ENCODE assay signal across 8 cellular contexts in the genomic region with DNA sequence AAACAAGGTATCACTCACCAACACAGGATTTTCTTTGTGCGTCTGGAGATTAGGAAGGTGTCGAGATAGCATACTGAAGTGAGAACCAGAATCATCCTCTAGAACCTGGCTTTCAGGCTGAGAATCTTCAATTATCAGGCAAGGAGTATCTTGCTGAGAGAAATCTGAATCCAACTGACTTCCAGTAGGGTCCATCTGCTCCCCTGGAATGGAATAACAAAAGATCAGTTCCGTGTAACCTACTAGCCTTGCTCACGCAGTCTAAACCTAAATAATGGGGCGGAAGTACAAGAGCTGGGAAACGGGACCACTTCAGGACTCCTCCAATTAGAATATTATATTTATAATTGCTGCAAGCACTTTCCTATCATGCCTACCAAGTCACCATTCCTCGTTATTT. TPM values are rescaled to one million over a fixed set of nuclear protein-coding genes. Genes with fewer than 3 reads are reported as not detected.
A peak's percentile ranks its signal among the peaks of the same experiment; 100 is the strongest.
DNase-seq lines count a peak whose midpoint lies in the region; ATAC-seq and TF ChIP-seq lines count a peak whose summit lies in the region.

No MANE protein-coding gene starts in this region.

- H3K9me3 ChIP-seq in H9 (ENCODE audit: control insufficient read depth, low read depth, low read length) (no peaks in the 10 kb centered on the region), SJSA1 (replicated peaks) (no peaks in the 10 kb centered on the region), sigmoid colon (no peaks in the 10 kb centered on the region)

- H4K5ac ChIP-seq in H9 (ENCODE audit: insufficient read length, low read depth, low read length): no peak overlapping the region

- H2BK5ac ChIP-seq in H9 (ENCODE audit: insufficient read length, low read length): no peak overlapping the region

- peak overlapping the region; percentile 98 to 99 for H3K4me3 Mint-ChIP-seq in H9

- H3K36me3 ChIP-seq in SJSA1 (peaks cover 40% of the 10 kb centered on the region), sigmoid colon (peaks cover 0 to 28% (median 0%) of the 10 kb centered on the region in 4 donors)

- no peak for ATAC-seq in GM21529 (IDR thresholded peaks at IDR 0.05; ENCODE audit: unreplicated experiment)

- TF ChIP-seq POLR2A in sigmoid colon (IDR thresholded peaks at IDR 0.05): no peak

- H3K79me2 ChIP-seq in H9 (ENCODE audit: insufficient read depth, low read length): no peaks in the 10 kb centered on the region; the same call in 1 of the 2 replicates

- peak overlapping the region; percentile 99 to 100 (median 100) for H3K27ac Mint-ChIP-seq in H9

- peak overlapping the region; percentile 76 for H3K4me2 ChIP-seq in H9 (ENCODE audit: insufficient read depth, insufficient read length, low read length)

- H3K79me1 ChIP-seq in H9 (ENCODE audit: insufficient read depth, low read depth, low read length, poor library complexity, severe bottlenecking): no peaks in the 10 kb centered on the region

- H4K8ac ChIP-seq in H9 (replicated peaks; ENCODE audit: insufficient read length, low read depth, low read length): no peak overlapping the region

- no peak overlapping the region for H3K18ac ChIP-seq in H9 (ENCODE audit: insufficient read length, low read depth, low read length)

- H2AK5ac ChIP-seq in H9 (ENCODE audit: insufficient read length, low read length): no peak overlapping the region

- CTCF ChIA-PET in HEK293T (lab: Yijun Ruan, JAX): interaction anchor here (1.8 kb wide), 1 partner anchor 22 kb away, joined by 6 read pairs; no protein-coding TSS in a partner anchor

- POLR2A ChIA-PET in HEK293T (lab: Yijun Ruan, JAX): interaction anchor here (1.0 to 3.1 kb wide), 4 partner anchors 14 to 39 kb away, joined by 3 to 33 read pairs (median 4); partner anchors contain the start of gene MAP1A

- H2BK15ac ChIP-seq in H9 (ENCODE audit: low read depth, low read length): no peak overlapping the region

- H3K4me3 ChIP-seq in SJSA1 (peak overlapping the region; percentile 77), fibroblast of pulmonary artery (replicated peaks; ENCODE audit: low read depth, low read length) (peak overlapping the region; percentile 93), sigmoid colon (peak overlapping the region; percentile 58 to 95 (median 92))

- H2BK120ac ChIP-seq in H9 (ENCODE audit: low read depth, low read length, poor library complexity, severe bottlenecking): no peak overlapping the region

- H3K14ac ChIP-seq in H9 (ENCODE audit: insufficient read depth, low read length): no peak overlapping the region

- H3T11ph ChIP-seq in H9 (ENCODE audit: low read length): no peak overlapping the region

- no peak overlapping the region for H3K23ac ChIP-seq in H9 (ENCODE audit: insufficient read length, low read depth, low read length)

- no CpG with 5 or more reads among the region's 7 CpGs for WGBS in H9 (ENCODE audit: extremely low coverage, insufficient read length, low lambda C conversion rate)
- WGBS in sigmoid colon, 2 donors: 21 to 24% methylated on average over 7 of the region's 7 CpGs

- TF ChIP-seq EP300 in sigmoid colon (IDR thresholded peaks at IDR 0.05): no peak

- H3K4ac ChIP-seq in H9 (ENCODE audit: low read depth, low read length): no peak overlapping the region

- H2BK12ac ChIP-seq in H9 (ENCODE audit: insufficient read length, low read depth, low read length): no peak overlapping the region

- H2AFZ ChIP-seq in H9 (ENCODE audit: low read length): no peak overlapping the region

- peak overlapping the region; percentile 78 for H3K9ac ChIP-seq in H9 (ENCODE audit: extremely low read depth, insufficient read length, low read length)

- H3K9me3 Mint-ChIP-seq in H9: no peaks in the 10 kb centered on the region

- H4K91ac ChIP-seq in H9 (ENCODE audit: insufficient read length, low read depth, low read length): no peak overlapping the region

- H3K27me3 ChIP-seq in H9 (ENCODE audit: insufficient read depth, low read length) (no peaks in the 10 kb centered on the region), SJSA1 (replicated peaks) (no peaks in the 10 kb centered on the region), sigmoid colon (no peaks in the 10 kb centered on the region)

- H4K20me1 ChIP-seq in H9 (ENCODE audit: control insufficient read depth, insufficient read depth, insufficient read length): no peaks in the 10 kb centered on the region

- H3K23me2 ChIP-seq in H9 (ENCODE audit: insufficient read length, low read depth, low read length, poor library complexity, severe bottlenecking): peaks cover 5% of the 10 kb centered on the region

- H3K27ac ChIP-seq in H9 (ENCODE audit: insufficient read length, low read depth, low read length): peak overlapping the region; percentile 58
- H3K27ac ChIP-seq in SJSA1: peak overlapping the region; percentile 78
- peak overlapping the region; percentile 80 to 95 (median 86) for H3K27ac ChIP-seq in sigmoid colon

- H3K27me3 Mint-ChIP-seq in H9 (ENCODE audit: low read depth): no peaks in the 10 kb centered on the region

- H3K56ac ChIP-seq in H9 (ENCODE audit: insufficient read length, low read depth, low read length): no peak overlapping the region

- intact Hi-C loops in sigmoid colon (cut with DNase I): loop anchor here (2.0 to 5.0 kb wide), 2 partner anchors 19 to 50 kb away; no protein-coding TSS in a partner anchor

- DNase-seq in H9 (peak; percentile 47), SJSA1 (ENCODE audit: low read depth in 1 of 2, low spot score in 2 of 2) (no peak), fibroblast of pulmonary artery (ENCODE audit: low read depth) (no peak), sigmoid colon (no peak), hepatic stellate cell (ENCODE audit: low spot score) (no peak), HEK293T (ENCODE audit: extremely low spot score) (no peak), CD1c-positive myeloid dendritic cell (ENCODE audit: extremely low spot score) (no peak)

- peaks cover 8% of the 10 kb centered on the region; the same call in 1 of the 2 replicates for H3K4me1 ChIP-seq in H9 (ENCODE audit: insufficient read depth, low read length)
- peaks cover 11% of the 10 kb centered on the region for H3K4me1 ChIP-seq in SJSA1 (replicated peaks)
- H3K4me1 ChIP-seq in sigmoid colon: peaks cover 0 to 35% (median 22%) of the 10 kb centered on the region in 4 donors

- TF ChIP-seq CTCF in H9 (conservative IDR thresholded peaks at IDR 0.05) (no peak), fibroblast of pulmonary artery (IDR thresholded peaks at IDR 0.05; ENCODE audit: low read length, missing control alignments) (no peak), sigmoid colon (IDR thresholded peaks at IDR 0.05) (no peak)

- no peak overlapping the region for H2BK20ac ChIP-seq in H9 (ENCODE audit: low read depth, low read length, poor library complexity, severe bottlenecking)

- H3K4me1 Mint-ChIP-seq in H9: peaks cover 24 to 28% of the 10 kb centered on the region in 2 experiments

- H3K36me3 Mint-ChIP-seq in H9 (ENCODE audit: insufficient read depth in 1 of 3, low read depth in 3 of 3): peaks cover 32 to 47% (median 44%) of the 10 kb centered on the region in 3 experiments

TF ChIP-seq in HEK293T, 16 proteins besides CTCF, POLR2A, EP300 and RAD21:
- TF ChIP-seq SP1 (IDR thresholded peaks at IDR 0.05): no peak
- TF ChIP-seq FOXM1 (IDR thresholded peaks at IDR 0.05; ENCODE audit: borderline replicate concordance): no peak
- TF ChIP-seq ELF4 (IDR thresholded peaks at IDR 0.05): no peak

RNA-seq across cellular contexts. Expression of gene TP53BP1, which starts 0.7 kb away (rescaled TPM):
- total RNA-seq in H9 (2021) (74.5 and 81.5 TPM in 2 replicates), sigmoid colon (10 to 100 TPM; 38.3 to 63.4 (median 41.1) TPM)
- 22.2 and 31.2 TPM in 2 replicates for total RNA-seq in SJSA1 (2014; rRNA removed; shearing (Covaris generic))
- 10 to 100 TPM in 1 of 3 donors, 1 to 10 TPM in 2; 1.8 to 13.5 (median 6.6) TPM for polyA plus RNA-seq in sigmoid colon

RNA-seq across cellular contexts. Expression of gene MAP1A, which starts 25.1 kb away (rescaled TPM):
- total RNA-seq in H9 (2021) (2.5 TPM in 2 replicates), sigmoid colon (10 to 100 TPM; 25.2 to 61.2 (median 32.3) TPM)
- 37.3 and 58.7 TPM in 2 replicates for total RNA-seq in SJSA1 (2014; rRNA removed; shearing (Covaris generic))
- polyA plus RNA-seq in sigmoid colon: 1 to 10 TPM in 2 of 3 donors, under 1 TPM in 1; 0.23 to 4.8 (median 1.2) TPM
